In the genomic region with DNA sequence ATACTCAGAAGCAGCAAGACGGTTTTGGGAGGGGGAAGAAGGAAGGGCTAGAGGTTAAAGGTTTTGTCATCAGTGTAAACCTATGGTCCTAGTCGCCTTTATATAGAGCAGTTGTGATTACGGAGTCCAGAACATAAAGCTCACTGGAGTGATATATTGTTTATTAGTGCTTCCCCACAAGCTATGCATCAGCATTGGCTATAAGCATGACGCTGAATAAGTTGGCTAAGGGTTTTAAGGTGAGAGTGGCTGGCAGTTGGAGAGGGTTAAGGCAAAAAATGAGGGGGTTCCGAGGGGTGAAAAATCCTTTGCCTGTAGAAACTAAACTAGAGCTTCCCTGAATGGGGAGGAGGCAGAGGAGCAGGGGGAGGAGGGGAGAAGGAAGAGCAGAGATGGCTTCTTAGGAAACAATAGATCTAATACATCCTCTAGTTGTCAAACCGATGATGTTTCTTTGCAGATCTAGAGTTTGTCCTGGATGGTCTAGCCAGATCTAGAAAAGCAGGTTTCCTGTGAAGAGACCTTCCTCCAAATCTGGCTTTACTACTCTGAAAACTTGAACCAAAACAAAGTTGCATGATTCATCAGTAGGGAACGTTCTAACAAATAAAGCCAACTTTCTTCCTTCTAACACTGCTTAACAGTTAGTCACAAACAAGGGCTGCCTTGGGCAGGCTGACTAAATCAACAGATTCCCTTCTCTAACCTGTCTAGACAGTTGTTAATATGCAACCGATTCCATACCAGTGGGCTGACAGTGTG, we compare ENCODE assay signal across 7 cellular contexts. TPM values are rescaled to one million over a fixed set of nuclear protein-coding genes. Genes with fewer than 3 reads are reported as not detected.
A peak's percentile ranks its signal among the peaks of the same experiment; 100 is the strongest.
DNase-seq lines count a peak whose midpoint lies in the region; ATAC-seq and TF ChIP-seq lines count a peak whose summit lies in the region.

No MANE protein-coding gene starts in this region.

- peaks cover 41% of the 10 kb centered on the region for H3K4me1 Mint-ChIP-seq in stimulated activated effector memory CD8-positive, alpha-beta T cell treated with anti-CD3 and anti-CD28 coated beads, Interleukin-12 subunit alpha, Interleukin-12 subunit beta, amount 100 ng/mL, for 72 hours

- peak overlapping the region; percentile 98 for H3K27ac Mint-ChIP-seq in stimulated activated effector memory CD8-positive, alpha-beta T cell treated with anti-CD3 and anti-CD28 coated beads, Interleukin-12 subunit alpha, Interleukin-12 subunit beta, amount 100 ng/mL, for 72 hours

- H3K9me3 Mint-ChIP-seq in stimulated activated effector memory CD8-positive, alpha-beta T cell treated with anti-CD3 and anti-CD28 coated beads, Interleukin-12 subunit alpha, Interleukin-12 subunit beta, amount 100 ng/mL, for 72 hours: no peaks in the 10 kb centered on the region

- BruUV-seq in mammary epithelial cell (replicated peaks; lab: Mats Ljungman, UMichigan): no TSS peak

- dilution Hi-C loops in mammary epithelial cell (cut with HindIII; ENCODE audit: low sequenced_read_pairs): no loop called here

- peak overlapping the region; percentile 71 to 97 (median 74) for H3K4me3 ChIP-seq in mammary epithelial cell (replicated peaks in 1 of 3; ENCODE audit: insufficient read depth in 1 of 3, low read depth in 2 of 3, low read length in 3 of 3)
- H3K4me3 ChIP-seq in kidney epithelial cell (ENCODE audit: low read depth, low read length): peak overlapping the region; percentile 78

- H3K9ac ChIP-seq in mammary epithelial cell (ENCODE audit: insufficient read depth, low read length): peak overlapping the region; percentile 92

- in situ Hi-C loops in mammary epithelial cell (cut with MboI; ENCODE audit: low sequenced_read_pairs in 2 of 2): loop anchor here (10.0 to 25.0 kb wide), 3 partner anchors 72 to 299 kb away; no protein-coding TSS in a partner anchor

- TF ChIP-seq CTCF in mammary epithelial cell (conservative IDR thresholded peaks at IDR 0.05 in 1 of 2, IDR thresholded peaks at IDR 0.05 in 1 of 2; ENCODE audit: extremely low read depth in 1 of 2, insufficient read depth in 1 of 2, low read depth in 1 of 2, low read length in 2 of 2): no peak
- no peak for TF ChIP-seq CTCF in kidney epithelial cell (IDR thresholded peaks at IDR 0.05; ENCODE audit: insufficient read depth, low read length, poor library complexity, severe bottlenecking)

- peak overlapping the region; percentile 72 for H3K4me2 ChIP-seq in mammary epithelial cell (ENCODE audit: insufficient read depth, low read depth, low read length)

- H3K27ac ChIP-seq in mammary epithelial cell (ENCODE audit: insufficient read depth, low read depth, low read length): peak overlapping the region; percentile 89

- H3K4me3 Mint-ChIP-seq in stimulated activated effector memory CD8-positive, alpha-beta T cell treated with anti-CD3 and anti-CD28 coated beads, Interleukin-12 subunit alpha, Interleukin-12 subunit beta, amount 100 ng/mL, for 72 hours: peak overlapping the region; percentile 85

- WGBS in mammary epithelial cell (ENCODE audit: low coverage, missing lambda C conversion rate): 26% methylated on average over 8 of the region's 8 CpGs

- H4K20me1 ChIP-seq in mammary epithelial cell (ENCODE audit: insufficient read depth, low read length): no peaks in the 10 kb centered on the region

- CTCF ChIA-PET in mammary epithelial cell (lab: Charles Lee; ENCODE audit: low non-redundant PET): interaction anchor here (0.5 to 0.6 kb wide), 2 partner anchors 9 to 69 kb away, joined by 3 to 7 read pairs; no protein-coding TSS in a partner anchor

- H3K36me3 Mint-ChIP-seq in stimulated activated effector memory CD8-positive, alpha-beta T cell treated with anti-CD3 and anti-CD28 coated beads, Interleukin-12 subunit alpha, Interleukin-12 subunit beta, amount 100 ng/mL, for 72 hours: peaks cover 24% of the 10 kb centered on the region

- no peaks in the 10 kb centered on the region for H3K9me3 ChIP-seq in mammary epithelial cell (replicated peaks; ENCODE audit: insufficient read depth, low read length)

- no peak overlapping the region for H2AFZ ChIP-seq in mammary epithelial cell (ENCODE audit: low read depth, low read length)

- H3K36me3 ChIP-seq in mammary epithelial cell (ENCODE audit: insufficient read depth, low read length) (peaks cover 3% of the 10 kb centered on the region), kidney epithelial cell (ENCODE audit: control insufficient read depth, insufficient read depth, low read length) (no peaks in the 10 kb centered on the region)

- intact Hi-C loops in mammary epithelial cell (cut with micrococcal nuclease): loop anchor here (1.0 to 10.0 kb wide), 3 partner anchors 41 to 468 kb away; no protein-coding TSS in a partner anchor

- ATAC-seq in stimulated activated effector memory CD8-positive, alpha-beta T cell treated with anti-CD3 and anti-CD28 coated beads, Interleukin-12 subunit alpha, Interleukin-12 subunit beta, amount 100 ng/mL, for 72 hours: peak; percentile 51
- no peak for ATAC-seq in GM21367 (IDR thresholded peaks at IDR 0.05; ENCODE audit: unreplicated experiment)

- peaks cover 44% of the 10 kb centered on the region for H3K4me1 ChIP-seq in mammary epithelial cell (ENCODE audit: insufficient read depth, low read length)

- DNase-seq in GM03348 (ENCODE audit: low spot score) (peak; percentile 50), NCI-H526 treated with DMSO at 0.1 percent for 48 hours (lab: John Stamatoyannopoulos, UW) (peak; percentile 8), mammary epithelial cell (peak; percentile 94), kidney epithelial cell (ENCODE audit: low read depth) (peak; percentile 94), germinal center (ENCODE audit: low spot score) (no peak)
- no peak for DNase-seq in stimulated activated effector memory CD8-positive, alpha-beta T cell treated with anti-CD3 and anti-CD28 coated beads, Interleukin-12 subunit alpha, Interleukin-12 subunit beta, amount 100 ng/mL, for 72 hours (ENCODE audit: low spot score in 2 of 2)

- no peaks in the 10 kb centered on the region for H3K27me3 ChIP-seq in mammary epithelial cell (ENCODE audit: insufficient read depth, low read length)
- no peaks in the 10 kb centered on the region for H3K27me3 ChIP-seq in kidney epithelial cell (ENCODE audit: control insufficient read depth, insufficient read depth, low read length)

- H3K79me2 ChIP-seq in mammary epithelial cell (ENCODE audit: insufficient read depth, low read length): peaks cover 83% of the 10 kb centered on the region

RNA-seq across cellular contexts. Expression of a gene that starts 2.5 kb away (rescaled TPM):
- total RNA-seq in mammary epithelial cell (10 to 100 TPM; 41.3 to 81.5 TPM), kidney epithelial cell (58.2 and 58.7 TPM in 2 replicates)
- polyA plus RNA-seq in mammary epithelial cell: 32.7 TPM
- polyA minus RNA-seq in mammary epithelial cell: 90.2 TPM

Comparison
In these comparisons a context has a peak if more than half of its experiments do, and no peak if none do; other contexts are left out.
1. DNase-seq: peak in GM03348 (single experiment), NCI-H526 treated with DMSO at 0.1 percent for 48 hours (single experiment), mammary epithelial cell (single experiment) and kidney epithelial cell (single experiment); none in stimulated activated effector memory CD8-positive, alpha-beta T cell treated with anti-CD3 and anti-CD28 coated beads, Interleukin-12 subunit alpha, Interleukin-12 subunit beta, amount 100 ng/mL, for 72 hours (0 of 2) and germinal center (single experiment).